16 cellular contexts compared by ENCODE assay signal in the genomic region with DNA sequence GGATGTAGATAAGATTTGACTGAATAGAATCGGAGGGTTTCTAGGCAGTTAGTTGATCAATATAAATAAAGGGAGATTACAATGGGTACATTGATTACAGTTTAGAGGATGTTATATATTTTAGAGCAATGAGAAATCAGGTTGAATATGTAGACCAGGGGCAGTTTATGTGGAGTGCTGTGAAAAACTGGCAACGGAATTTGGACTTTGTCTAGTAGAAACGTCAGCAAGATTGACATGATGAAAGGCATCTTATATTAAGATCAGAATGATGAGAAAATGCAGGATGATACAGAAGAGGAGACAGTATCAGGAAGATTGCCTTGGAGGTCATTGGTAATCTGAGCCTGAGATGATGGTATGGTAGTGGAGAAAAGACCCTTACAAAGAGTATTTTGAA. TPM values are rescaled to one million over a fixed set of nuclear protein-coding genes. Genes with fewer than 3 reads are reported as not detected.
DNase-seq lines count a peak whose midpoint lies in the region; ATAC-seq and TF ChIP-seq lines count a peak whose summit lies in the region.
"Had no signal": no experiment of that assay in that cellular context is flagged by ENCODE, and none has a peak within 500 bp of the region (broad histone marks: within the 10 kb centered on the region; RNA-seq: fewer than 3 reads in every experiment).

No MANE protein-coding gene starts in this region.

- H3K27me3 Mint-ChIP-seq in activated naive CD4-positive, alpha-beta T cell treated with anti-CD3 and anti-CD28 coated beads, Interleukin-2, amount 50 U/mL, for 24 hours, result no peaks in the 10 kb centered on the region
- H3K27me3 Mint-ChIP-seq in endothelial cell (ENCODE audit: unreplicated experiment), result peaks cover 3% of the 10 kb centered on the region
- no peaks in the 10 kb centered on the region for H3K27me3 Mint-ChIP-seq in type B pancreatic cell
- no peaks in the 10 kb centered on the region for H3K27me3 Mint-ChIP-seq in natural killer cell treated with Interleukin-12 subunit alpha and Interleukin-12 subunit beta and Interleukin-15 and Interleukin-18, amount 100 ng/mL, for 72 hours

- no peaks in the 10 kb centered on the region for H3K9me3 Mint-ChIP-seq in activated naive CD4-positive, alpha-beta T cell treated with anti-CD3 and anti-CD28 coated beads, Interleukin-2, amount 50 U/mL, for 24 hours
- no peaks in the 10 kb centered on the region for H3K9me3 Mint-ChIP-seq in endothelial cell (ENCODE audit: unreplicated experiment)
- no peaks in the 10 kb centered on the region for H3K9me3 Mint-ChIP-seq in type B pancreatic cell
- H3K9me3 Mint-ChIP-seq in natural killer cell treated with Interleukin-12 subunit alpha and Interleukin-12 subunit beta and Interleukin-15 and Interleukin-18, amount 100 ng/mL, for 72 hours, result no peaks in the 10 kb centered on the region

- peak; percentile 35 for ATAC-seq in mucosa of descending colon
- no peak for ATAC-seq in HG03439 (IDR thresholded peaks at IDR 0.05; ENCODE audit: unreplicated experiment)
- ATAC-seq in natural killer cell treated with Interleukin-12 subunit alpha and Interleukin-12 subunit beta and Interleukin-15 and Interleukin-18, amount 100 ng/mL, for 72 hours, result no peak

- no peak for TF ChIP-seq CTCF in endothelial cell (IDR thresholded peaks at IDR 0.05; ENCODE audit: unreplicated experiment)
- no peak for TF ChIP-seq CTCF in mucosa of descending colon (IDR thresholded peaks at IDR 0.05)
- TF ChIP-seq CTCF in type B pancreatic cell (conservative IDR thresholded peaks at IDR 0.05), result no peak

- H3K36me3 ChIP-seq in mucosa of descending colon (ENCODE audit: low read depth), result no peaks in the 10 kb centered on the region

- intact Hi-C loops in mucosa of descending colon (cut with DNase I, micrococcal nuclease), result no loop called here

- H3K4me1 Mint-ChIP-seq in activated naive CD4-positive, alpha-beta T cell treated with anti-CD3 and anti-CD28 coated beads, Interleukin-2, amount 50 U/mL, for 24 hours, result peaks cover 61% of the 10 kb centered on the region
- H3K4me1 Mint-ChIP-seq in endothelial cell (ENCODE audit: unreplicated experiment) (peaks cover 30% of the 10 kb centered on the region), type B pancreatic cell (ENCODE audit: unreplicated experiment) (peaks cover 27% of the 10 kb centered on the region)
- H3K4me1 Mint-ChIP-seq in natural killer cell treated with Interleukin-12 subunit alpha and Interleukin-12 subunit beta and Interleukin-15 and Interleukin-18, amount 100 ng/mL, for 72 hours (ENCODE audit: low read depth in 2 of 2), result peaks cover 37 to 47% of the 10 kb centered on the region in 2 donors

- peaks cover 37% of the 10 kb centered on the region for H3K4me1 ChIP-seq in mucosa of descending colon (ENCODE audit: low read depth)

- no peak overlapping the region for H3K4me3 Mint-ChIP-seq in activated naive CD4-positive, alpha-beta T cell treated with anti-CD3 and anti-CD28 coated beads, Interleukin-2, amount 50 U/mL, for 24 hours
- H3K4me3 Mint-ChIP-seq in endothelial cell (ENCODE audit: unreplicated experiment) (no peak overlapping the region), type B pancreatic cell (no peak overlapping the region)
- H3K4me3 Mint-ChIP-seq in natural killer cell treated with Interleukin-12 subunit alpha and Interleukin-12 subunit beta and Interleukin-15 and Interleukin-18, amount 100 ng/mL, for 72 hours, result no peak overlapping the region

- H3K27ac Mint-ChIP-seq in activated naive CD4-positive, alpha-beta T cell treated with anti-CD3 and anti-CD28 coated beads, Interleukin-2, amount 50 U/mL, for 24 hours, result peak overlapping the region; percentile 1
- H3K27ac Mint-ChIP-seq in endothelial cell (ENCODE audit: unreplicated experiment), result peak overlapping the region; percentile 90
- H3K27ac Mint-ChIP-seq in type B pancreatic cell, result peak overlapping the region; percentile 3
- H3K27ac Mint-ChIP-seq in natural killer cell treated with Interleukin-12 subunit alpha and Interleukin-12 subunit beta and Interleukin-15 and Interleukin-18, amount 100 ng/mL, for 72 hours, result no peak overlapping the region

- no peaks in the 10 kb centered on the region for H3K9me3 ChIP-seq in mucosa of descending colon

- DNase-seq in activated naive CD4-positive, alpha-beta T cell (lab: John Stamatoyannopoulos, UW), result no peak
- DNase-seq in endothelial cell (ENCODE audit: low spot score) (no peak), mucosa of descending colon (peak in 1 of 3 donors; percentile 40), type B pancreatic cell (ENCODE audit: extremely low spot score, unreplicated experiment) (no peak), DMS79 (lab: John Stamatoyannopoulos, UW) (no peak)
- no peak for DNase-seq in natural killer cell treated with Interleukin-12 subunit alpha and Interleukin-12 subunit beta and Interleukin-15 and Interleukin-18, amount 100 ng/mL, for 72 hours (ENCODE audit: low spot score)
- DNase-seq: COR-L47, DMS53, HCEC 1CT, NCI-H1048, NCI-H1694, NCI-H2107, NCI-H226, NCI-H526 had no signal

- no peak overlapping the region for H3K4me3 ChIP-seq in mucosa of descending colon

- H3K36me3 Mint-ChIP-seq in activated naive CD4-positive, alpha-beta T cell treated with anti-CD3 and anti-CD28 coated beads, Interleukin-2, amount 50 U/mL, for 24 hours, result peaks cover 7% of the 10 kb centered on the region
- H3K36me3 Mint-ChIP-seq in endothelial cell (ENCODE audit: low read depth, unreplicated experiment), result peaks cover 11% of the 10 kb centered on the region
- H3K36me3 Mint-ChIP-seq in type B pancreatic cell, result peaks cover 13% of the 10 kb centered on the region
- H3K36me3 Mint-ChIP-seq in natural killer cell treated with Interleukin-12 subunit alpha and Interleukin-12 subunit beta and Interleukin-15 and Interleukin-18, amount 100 ng/mL, for 72 hours, result peaks cover 4% of the 10 kb centered on the region

RNA-seq across cellular contexts. Expression of gene RAB10, which starts 39.9 kb away (rescaled TPM):
- total RNA-seq in endothelial cell (ENCODE audit: unreplicated experiment), result 130 TPM
- total RNA-seq in mucosa of descending colon, result 100 to 1,000 TPM; 129 to 166 (median 162) TPM
- 143 and 186 TPM in 2 replicates for total RNA-seq in type B pancreatic cell (ENCODE audit: low replicate concordance)
- total RNA-seq in natural killer cell treated with Interleukin-12 subunit alpha and Interleukin-12 subunit beta and Interleukin-15 and Interleukin-18, amount 100 ng/mL, for 72 hours, result 100 to 1,000 TPM in 1 of 2 donors, 10 to 100 TPM in 1; 92.2 to 126 TPM

Comparison
In these comparisons a context has a peak if more than half of its experiments do, and no peak if none do; other contexts are left out.
1. H3K27ac Mint-ChIP-seq: peak in activated naive CD4-positive, alpha-beta T cell treated with anti-CD3 and anti-CD28 coated beads, Interleukin-2, amount 50 U/mL, for 24 hours (single experiment), endothelial cell (single experiment) and type B pancreatic cell (single experiment); none in natural killer cell treated with Interleukin-12 subunit alpha and Interleukin-12 subunit beta and Interleukin-15 and Interleukin-18, amount 100 ng/mL, for 72 hours (0 of 2).